ENCODE assay signal across 13 cellular contexts in the genomic region with DNA sequence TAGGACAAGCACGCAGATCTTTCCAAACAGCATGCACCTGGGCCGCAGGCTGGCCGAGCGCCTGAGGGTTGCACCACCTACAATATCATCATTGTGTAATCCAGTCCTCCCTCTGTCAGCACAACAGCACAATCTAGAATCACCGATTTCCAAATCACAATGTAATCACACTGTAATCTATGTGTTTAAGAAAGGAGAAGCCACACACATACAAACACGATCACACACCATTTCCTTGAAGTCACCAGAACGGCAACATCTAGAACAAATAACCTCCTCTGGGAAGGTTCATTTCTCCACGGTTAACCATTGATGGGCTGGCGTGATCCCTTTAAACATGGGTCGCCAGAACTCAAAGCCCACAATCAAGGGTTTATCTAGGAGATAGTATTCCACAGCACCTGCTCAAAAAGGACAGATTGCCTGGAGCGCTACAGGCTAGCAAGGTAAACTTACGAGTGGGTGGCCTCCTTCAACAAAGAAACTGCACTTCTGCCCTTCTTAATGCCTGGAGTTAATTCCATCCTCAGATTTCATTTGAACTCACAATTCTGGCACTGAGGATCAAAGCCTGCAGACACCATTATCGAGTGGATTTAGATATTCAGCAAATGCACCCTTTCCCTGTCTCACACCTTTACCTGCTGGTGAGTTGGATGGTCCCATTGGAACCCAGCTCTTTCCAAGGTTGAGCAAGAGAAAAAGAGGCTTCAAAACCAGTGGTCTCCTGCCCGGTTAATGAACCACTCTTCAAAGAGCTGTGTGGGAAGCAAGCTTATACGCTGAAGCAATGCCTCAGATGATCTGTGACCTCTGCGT.
"Had no signal": no experiment of that assay in that cellular context is flagged by ENCODE, and none has a peak within 500 bp of the region (broad histone marks: within the 10 kb centered on the region; RNA-seq: fewer than 3 reads in every experiment).

No MANE protein-coding gene starts in this region.

- H3K36me3 ChIP-seq: gastrocnemius medialis, heart right ventricle, lower lobe of right lung, right atrium auricular region, tibial nerve had no signal

- H3K4me1 ChIP-seq: gastrocnemius medialis, lower lobe of right lung, right atrium auricular region had no signal

- H3K9me3 ChIP-seq: gastrocnemius medialis, heart right ventricle, lower lobe of right lung, right atrium auricular region, tibial nerve had no signal

- H3K27me3 ChIP-seq: right atrium auricular region, tibial nerve had no signal

- H3K4me3 ChIP-seq: gastrocnemius medialis, heart right ventricle, lower lobe of right lung, right atrium auricular region, tibial nerve had no signal

- ATAC-seq: gastrocnemius medialis; heart right ventricle; stimulated activated effector memory CD8-positive, alpha-beta T cell treated with anti-CD3 and anti-CD28 coated beads, Interleukin-12 subunit alpha, Interleukin-12 subunit beta, amount 100 ng/mL, for 72 hours had no signal

- H3K27ac ChIP-seq: gastrocnemius medialis, heart right ventricle, lower lobe of right lung, right atrium auricular region, tibial nerve had no signal

- DNase-seq: activated CD4-positive, alpha-beta memory T cell treated with anti-CD3 and anti-CD28 coated beads for 36 hours; activated CD4-positive, alpha-beta T cell treated with anti-CD3 and anti-CD28 coated beads for 1 hour; activated CD8-positive, alpha-beta memory T cell treated with anti-CD3 and anti-CD28 coated beads, Interleukin-2, amount 50 U/mL, for 4 hours; activated naive CD8-positive, alpha-beta T cell treated with anti-CD3 and anti-CD28 coated beads, Interleukin-2, amount 10 ng/mL, durations not matched to agents 7 days and 5 days; aorta; gastrocnemius medialis; heart right ventricle; islet precursor cell; lower lobe of right lung; naive B cell had no signal
